In the genomic region with DNA sequence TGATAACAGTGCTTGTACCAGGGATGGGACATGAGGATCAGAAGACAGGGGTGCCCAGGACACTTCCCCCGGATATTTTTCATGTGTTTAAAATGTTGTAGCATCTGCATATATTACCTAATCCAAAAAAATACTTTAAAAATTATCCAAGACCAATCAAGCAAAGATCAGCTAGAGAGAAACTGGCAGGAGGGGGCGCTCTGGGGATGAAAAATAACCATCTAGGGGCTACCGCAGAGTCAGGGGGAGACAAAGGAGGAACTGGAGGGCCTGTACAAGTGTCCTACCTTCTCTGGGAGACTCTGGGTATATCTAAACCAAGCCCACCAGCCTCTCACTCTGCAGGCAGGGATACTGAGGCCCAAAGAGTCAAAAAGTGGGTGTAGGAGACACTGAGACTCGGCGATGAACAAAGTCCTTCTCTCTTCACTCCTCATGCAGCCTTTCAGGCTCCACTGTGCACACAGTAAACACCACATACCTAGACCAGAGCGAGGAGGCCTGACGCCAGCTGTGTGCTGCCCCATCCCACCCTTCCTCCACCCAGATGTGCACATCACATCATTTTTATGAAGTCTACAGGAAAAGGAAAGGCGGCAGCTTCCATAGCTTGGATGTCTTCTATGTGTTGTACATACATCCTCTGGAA, we compare ENCODE assay signal across 16 cellular contexts. TPM values are rescaled to one million over a fixed set of nuclear protein-coding genes. Genes with fewer than 3 reads are reported as not detected.
DNase-seq lines count a peak whose midpoint lies in the region; ATAC-seq, FAIRE-seq and TF ChIP-seq lines count a peak whose summit lies in the region.
"Had no signal": no experiment of that assay in that cellular context is flagged by ENCODE, and none has a peak within 500 bp of the region (broad histone marks: within the 10 kb centered on the region; RNA-seq: fewer than 3 reads in every experiment).

No MANE protein-coding gene starts in this region.

- H3K27ac ChIP-seq in A549 (no peak overlapping the region), OCI-LY1 (ENCODE audit: low read depth, low read length, poor library complexity, severe bottlenecking) (no peak overlapping the region), endodermal cell (ENCODE audit: low read depth, low read length) (no peak overlapping the region)
- H3K27ac ChIP-seq: ovary had no signal

- no peaks in the 10 kb centered on the region for H3K9me3 ChIP-seq in A549
- H3K9me3 ChIP-seq in OCI-LY1 (ENCODE audit: low read length): no peaks in the 10 kb centered on the region
- H3K9me3 ChIP-seq in endodermal cell (ENCODE audit: control insufficient read depth, low read length): no peaks in the 10 kb centered on the region
- H3K9me3 ChIP-seq: ovary had no signal

- peak; percentile 13 to 40; a peak in 1 of 5 replicates for TF ChIP-seq RAD21 in A549 (conservative IDR thresholded peaks at IDR 0.05 in 1 of 2, IDR thresholded peaks at IDR 0.05 in 1 of 2)

- 62% methylated on average over 8 of the region's 8 CpGs for WGBS in A549 (ENCODE audit: missing lambda C conversion rate)
- 64 to 87% methylated on average over 3 to 8 of the region's 8 CpGs for WGBS in endodermal cell (ENCODE audit: insufficient coverage in 1 of 2, insufficient read length in 1 of 2), 2 experiments

- H3K4me1 Mint-ChIP-seq in endodermal cell: peaks cover 10% of the 10 kb centered on the region
- H3K4me1 Mint-ChIP-seq: activated naive CD4-positive, alpha-beta T cell treated with anti-CD3 and anti-CD28 coated beads, Interleukin-2, amount 10 ng/mL, durations not matched to agents 7 days and 5 days had no signal

- H3K79me2 ChIP-seq in OCI-LY1 (ENCODE audit: insufficient read depth, low read length): no peaks in the 10 kb centered on the region

- POLR2A ChIA-PET in A549 (lab: Yijun Ruan, JAX): no interaction called here
- POLR2A ChIA-PET in GM10248 (lab: Yijun Ruan, JAX): no interaction called here

- TF ChIP-seq CTCF in A549 (IDR thresholded peaks at IDR 0.05): peak; percentile 36
- peak; percentile 16 for TF ChIP-seq CTCF in GM10248 (IDR thresholded peaks at IDR 0.05; ENCODE audit: control extremely low read depth, extremely low read depth, low read depth, missing control alignments)
- TF ChIP-seq CTCF in OCI-LY1 (IDR thresholded peaks at IDR 0.05; ENCODE audit: low read length): peak; percentile 69
- peak; percentile 76 for TF ChIP-seq CTCF in endodermal cell (conservative IDR thresholded peaks at IDR 0.05)

- peak in 1 of 2 experiments; percentile 50; a peak in 2 of 6 replicates for ATAC-seq in A549

- H3K27me3 Mint-ChIP-seq in endodermal cell (ENCODE audit: insufficient read depth): peaks cover 31% of the 10 kb centered on the region

- H3K36me3 ChIP-seq in OCI-LY1 (ENCODE audit: insufficient read depth, low read length) (no peaks in the 10 kb centered on the region), endodermal cell (ENCODE audit: control insufficient read depth, insufficient read depth, low read length) (no peaks in the 10 kb centered on the region)
- H3K36me3 ChIP-seq: ovary had no signal

- TF ChIP-seq POLR2A in A549 (IDR thresholded peaks at IDR 0.05; ENCODE audit: low read length): no peak

- no peak for FAIRE-seq in A549 (lab: Jason Lieb, UNC)
- no peak for FAIRE-seq in RCC 7860 (lab: Jason Lieb, UNC)

- H3K9me2 ChIP-seq in OCI-LY1 (ENCODE audit: low read depth, low read length): no peaks in the 10 kb centered on the region

- H3K9me3 Mint-ChIP-seq in endodermal cell: no peaks in the 10 kb centered on the region
- H3K9me3 Mint-ChIP-seq: activated naive CD4-positive, alpha-beta T cell treated with anti-CD3 and anti-CD28 coated beads, Interleukin-2, amount 10 ng/mL, durations not matched to agents 7 days and 5 days had no signal

- TF ChIP-seq EP300 in A549 (IDR thresholded peaks at IDR 0.05): no peak

- DNase-seq in A549 (ENCODE audit: low read depth in 1 of 2, low spot score in 1 of 2): no peak
- no peak for DNase-seq in GM10248 (ENCODE audit: extremely low spot score)
- peak; percentile 77 for DNase-seq in endodermal cell
- DNase-seq in hepatic stellate cell (ENCODE audit: low spot score): no peak
- no peak for DNase-seq in mucosa of gallbladder (ENCODE audit: low spot score)
- DNase-seq in RKO (ENCODE audit: low spot score): no peak
- DNase-seq in RCC 7860 (ENCODE audit: low spot score): no peak
- DNase-seq: activated naive CD4-positive, alpha-beta T cell treated with anti-CD3 and anti-CD28 coated beads, Interleukin-2, amount 10 ng/mL, durations not matched to agents 7 days and 5 days; C1 segment of cervical spinal cord; dermis blood vessel endothelial cell; NCI-H524 treated with DMSO at 0.1 percent for 48 hours; ovary; stimulated activated CD4-positive, alpha-beta T cell treated with anti-CD3 and anti-CD28 coated beads, Interleukin-1b, Interleukin-23, amount 100 ng/mL, for 48 hours; stimulated activated naive CD4-positive, alpha-beta T cell had no signal

- H3K4me3 ChIP-seq in A549: no peak overlapping the region
- no peak overlapping the region for H3K4me3 ChIP-seq in OCI-LY1 (ENCODE audit: low read depth, low read length, poor library complexity, severe bottlenecking)
- no peak overlapping the region for H3K4me3 ChIP-seq in endodermal cell (ENCODE audit: low read length)
- H3K4me3 ChIP-seq: lung, ovary had no signal

- H3K4me2 ChIP-seq in A549 (no peak overlapping the region), OCI-LY1 (ENCODE audit: low read length) (no peak overlapping the region)

- no peaks in the 10 kb centered on the region for H4K20me1 ChIP-seq in OCI-LY1 (ENCODE audit: insufficient read depth, low read length)

- no peak overlapping the region for H3K4me3 Mint-ChIP-seq in endodermal cell
- H3K4me3 Mint-ChIP-seq: activated naive CD4-positive, alpha-beta T cell treated with anti-CD3 and anti-CD28 coated beads, Interleukin-2, amount 10 ng/mL, durations not matched to agents 7 days and 5 days had no signal

- CTCF ChIA-PET in A549 (lab: Yijun Ruan, JAX): interaction anchor here (1.1 to 1.7 kb wide), 4 partner anchors 15 to 114 kb away, joined by 3 to 6 read pairs (median 4); no protein-coding TSS in a partner anchor
- CTCF ChIA-PET in GM10248 (lab: Yijun Ruan, JAX): interaction anchor here (1.2 to 3.8 kb wide), 4 partner anchors 16 to 69 kb away, joined by 3 to 10 read pairs (median 4); no protein-coding TSS in a partner anchor

- no peaks in the 10 kb centered on the region for H3F3A ChIP-seq in OCI-LY1 (ENCODE audit: insufficient read depth, low read length)

- no peak overlapping the region for H2AFZ ChIP-seq in OCI-LY1 (ENCODE audit: low read length)

- H3K9ac ChIP-seq in OCI-LY1 (ENCODE audit: low read length) (no peak overlapping the region), endodermal cell (ENCODE audit: extremely low read depth, low read length, poor library complexity, severe bottlenecking) (no peak overlapping the region)

- H3K27ac Mint-ChIP-seq in endodermal cell: no peak overlapping the region
- H3K27ac Mint-ChIP-seq: activated naive CD4-positive, alpha-beta T cell treated with anti-CD3 and anti-CD28 coated beads, Interleukin-2, amount 10 ng/mL, durations not matched to agents 7 days and 5 days had no signal

- H3K4me1 ChIP-seq in A549 (no peaks in the 10 kb centered on the region), OCI-LY1 (ENCODE audit: insufficient read depth, low read length, severe bottlenecking) (no peaks in the 10 kb centered on the region), endodermal cell (ENCODE audit: control insufficient read depth, insufficient read depth, low read length) (no peaks in the 10 kb centered on the region)

- no peaks in the 10 kb centered on the region for H3K36me3 Mint-ChIP-seq in endodermal cell (ENCODE audit: low read depth)
- H3K36me3 Mint-ChIP-seq: activated naive CD4-positive, alpha-beta T cell treated with anti-CD3 and anti-CD28 coated beads, Interleukin-2, amount 10 ng/mL, durations not matched to agents 7 days and 5 days had no signal

- 0 out of 2 replicates have a peak, but pooled peaks cover 2% of the 10 kb centered on the region for H3K27me3 ChIP-seq in OCI-LY1 (ENCODE audit: insufficient read depth, low read length)
- H3K27me3 ChIP-seq in endodermal cell (ENCODE audit: control insufficient read depth, insufficient read depth, low read length, poor library complexity, severe bottlenecking): peaks cover 50% of the 10 kb centered on the region
- H3K27me3 ChIP-seq: ovary had no signal

TF ChIP-seq in A549, 52 proteins besides CTCF, POLR2A, EP300 and RAD21 (continues in another document):
- TF ChIP-seq JUNB (IDR thresholded peaks at IDR 0.05) (no peak), RARB (CRISPR knock-in tag; IDR thresholded peaks at IDR 0.05) (no peak), KDM5A (IDR thresholded peaks at IDR 0.05) (no peak)
- TF ChIP-seq, protein P1, sequence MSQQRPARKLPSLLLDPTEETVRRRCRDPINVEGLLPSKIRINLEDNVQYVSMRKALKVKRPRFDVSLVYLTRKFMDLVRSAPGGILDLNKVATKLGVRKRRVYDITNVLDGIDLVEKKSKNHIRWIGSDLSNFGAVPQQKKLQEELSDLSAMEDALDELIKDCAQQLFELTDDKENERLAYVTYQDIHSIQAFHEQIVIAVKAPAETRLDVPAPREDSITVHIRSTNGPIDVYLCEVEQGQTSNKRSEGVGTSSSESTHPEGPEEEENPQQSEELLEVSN (IDR thresholded peaks at IDR 0.05; ENCODE audit: borderline replicate concordance, low read depth): no peak

RNA-seq across cellular contexts. Expression of a gene that starts 9.8 kb away (rescaled TPM):
- 0.39 and 0.56 TPM in 2 replicates for polyA plus RNA-seq in A549 (2011; rRNA removed)
- polyA plus RNA-seq in A549 (2012; cell fraction: cytosol; rRNA removed): 0.73 and 0.95 TPM in 2 replicates
- polyA plus RNA-seq in A549 (2012; cell fraction: nucleus; rRNA removed): 1.00 and 1.1 TPM in 2 replicates
- 1.3 to 1.6 TPM (median 1.3 TPM) in 3 replicates for polyA plus RNA-seq in A549 (2017; fragmentation: RNase III; extraction: RNeasy Plus Mini Kit Qiagen cat#74134 plus additional on column Dnase treatment)
- polyA minus RNA-seq in A549 (2011; rRNA and poly(A)+ RNA removed): 0.83 and 0.91 TPM in 2 replicates
- total RNA-seq in endodermal cell: 10 to 100 TPM in 1 of 2 donors, 1 to 10 TPM in 1; 4.3 to 13.0 TPM
- polyA plus RNA-seq in endodermal cell (2013, experiment 1 of 2): 13.4 TPM
- 11.1 TPM for polyA plus RNA-seq in endodermal cell (2013, experiment 2 of 2)
- 0.06 TPM for total RNA-seq in mucosa of gallbladder
- total RNA-seq: dermis blood vessel endothelial cell had no signal

RNA-seq across cellular contexts. Expression of a gene that starts 54.9 kb away (rescaled TPM):
- 0.33 and 0.49 TPM in 2 replicates for polyA plus RNA-seq in A549 (2011; rRNA removed)
- polyA plus RNA-seq in A549 (2012; cell fraction: cytosol; rRNA removed): 0.73 and 1.3 TPM in 2 replicates
- 0.76 and 0.90 TPM in 2 replicates for polyA plus RNA-seq in A549 (2012; cell fraction: nucleus; rRNA removed)
- 0.41 to 0.67 TPM (median 0.43 TPM) in 3 replicates for polyA plus RNA-seq in A549 (2017; fragmentation: RNase III; extraction: RNeasy Plus Mini Kit Qiagen cat#74134 plus additional on column Dnase treatment)
- polyA minus RNA-seq in A549 (2011; rRNA and poly(A)+ RNA removed): 0.58 and 0.66 TPM in 2 replicates
- total RNA-seq in endodermal cell: under 1 TPM; 0.15 to 0.22 TPM
- 0.07 TPM for polyA plus RNA-seq in endodermal cell (2013, experiment 1 of 2)
- polyA plus RNA-seq in endodermal cell (2013, experiment 2 of 2): not detected
- total RNA-seq in mucosa of gallbladder: 14.2 TPM

Comparison
In these comparisons a context has a peak if more than half of its experiments do, and no peak if none do; other contexts are left out.
1. CTCF ChIP-seq: peak in every context shown above with its lines; median percentile 76 in endodermal cell; 69 in OCI-LY1; 36 in A549; 16 in GM10248.
2. RNA of a gene that starts 54.9 kb away (total RNA-seq): 14.2 TPM in mucosa of gallbladder (single experiment); 0.15 to 0.22 TPM in endodermal cell; every median in the first group is over 10 times any median in the second.